Comparison of ENCODE assay signal across 17 cellular contexts in the genomic region with DNA sequence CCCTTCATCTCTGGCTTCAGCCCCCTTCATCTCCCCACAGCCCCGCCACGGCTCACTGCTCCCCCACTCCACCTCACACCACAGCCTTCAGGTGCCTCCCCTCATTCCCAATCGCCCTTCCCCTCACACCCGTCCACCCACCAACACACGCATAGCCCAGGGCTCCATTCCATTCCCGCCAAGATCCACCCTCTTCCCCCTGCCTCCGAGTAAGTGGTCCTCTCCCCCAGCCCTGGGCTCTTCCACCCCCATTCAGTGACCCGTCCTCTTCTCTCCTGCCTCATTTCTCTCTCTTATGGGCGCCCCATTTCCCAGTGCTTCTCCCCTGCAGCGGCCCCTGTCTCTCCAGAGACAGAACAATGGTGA. TPM values are rescaled to one million over a fixed set of nuclear protein-coding genes. Genes with fewer than 3 reads are reported as not detected.
DNase-seq lines count a peak whose midpoint lies in the region; TF ChIP-seq lines count a peak whose summit lies in the region.
"Had no signal": no experiment of that assay in that cellular context is flagged by ENCODE, and none has a peak within 500 bp of the region (broad histone marks: within the 10 kb centered on the region; RNA-seq: fewer than 3 reads in every experiment).

No MANE protein-coding gene starts in this region.

- CTCF ChIA-PET in CD8-positive, alpha-beta memory T cell (lab: Charles Lee) = no interaction called here

- H3K4me1 ChIP-seq in CD8-positive, alpha-beta memory T cell (ENCODE audit: insufficient read depth, low read length) = no peaks in the 10 kb centered on the region
- H3K4me1 ChIP-seq in NT2/D1 (ENCODE audit: insufficient read depth, insufficient read length) (peaks cover 4% of the 10 kb centered on the region), neural progenitor cell (peaks cover 7% of the 10 kb centered on the region)

- peak overlapping the region in 1 of 8 donors; percentile 64 for H3K27ac Mint-ChIP-seq in CD8-positive, alpha-beta memory T cell
- H3K27ac Mint-ChIP-seq in glutamatergic neuron (ENCODE audit: unreplicated experiment) (no peak overlapping the region), neural progenitor cell (no peak overlapping the region)
- H3K27ac Mint-ChIP-seq: HFFc6 had no signal

- H3K79me2 ChIP-seq in neural progenitor cell (ENCODE audit: low read depth) = no peaks in the 10 kb centered on the region

- H3K9me3 Mint-ChIP-seq in CD8-positive, alpha-beta memory T cell = peaks cover 2 to 8% (median 6%) of the 10 kb centered on the region in 5 donors
- H3K9me3 Mint-ChIP-seq in glutamatergic neuron (ENCODE audit: unreplicated experiment) = peaks cover 21% of the 10 kb centered on the region
- H3K9me3 Mint-ChIP-seq in neural progenitor cell = peaks cover 10% of the 10 kb centered on the region

- peaks cover 4% of the 10 kb centered on the region for H3K27me3 ChIP-seq in CD8-positive, alpha-beta memory T cell (ENCODE audit: insufficient read depth, low read length, poor library complexity, severe bottlenecking)
- H3K27me3 ChIP-seq in NT2/D1 (ENCODE audit: insufficient read depth, insufficient read length) = peaks cover 7% of the 10 kb centered on the region
- peaks cover 31% of the 10 kb centered on the region for H3K27me3 ChIP-seq in neural progenitor cell

- peaks cover 32 to 50% of the 10 kb centered on the region in 2 donors for H3K27me3 Mint-ChIP-seq in CD8-positive, alpha-beta memory T cell
- H3K27me3 Mint-ChIP-seq in glutamatergic neuron (ENCODE audit: unreplicated experiment) (peaks cover 7% of the 10 kb centered on the region), neural progenitor cell (ENCODE audit: insufficient read depth, low read depth) (peaks cover 7% of the 10 kb centered on the region)

- peak overlapping the region in 4 of 7 donors; percentile 2 to 52 (median 37) for H3K4me3 Mint-ChIP-seq in CD8-positive, alpha-beta memory T cell
- H3K4me3 Mint-ChIP-seq in glutamatergic neuron (ENCODE audit: unreplicated experiment) (peak overlapping the region; percentile 30), neural progenitor cell (peak overlapping the region; percentile 66)
- H3K4me3 Mint-ChIP-seq: HFFc6 had no signal

- H3K27ac ChIP-seq in CD8-positive, alpha-beta memory T cell (ENCODE audit: low read depth, low read length) = no peak overlapping the region
- H3K27ac ChIP-seq in neural progenitor cell = no peak overlapping the region

- DNase-seq in CD8-positive, alpha-beta memory T cell = no peak
- DNase-seq in NT2/D1 (ENCODE audit: low read depth, low spot score) (no peak), glutamatergic neuron (no peak), neural progenitor cell (ENCODE audit: low spot score) (no peak), HuH-7.5 (ENCODE audit: low spot score) (no peak), KG1 (lab: John Stamatoyannopoulos, UW) (no peak)
- DNase-seq in stimulated activated CD4-positive, alpha-beta T cell treated with anti-CD3 and anti-CD28 coated beads, Interleukin-2, amount 100 ng/mL, for 48 hours = no peak
- DNase-seq: activated gamma-delta T cell, foreskin melanocyte, HFFc6, NCI-H1105 treated with DMSO at 0.1 percent for 48 hours, SW 1271 had no signal

- H3K36me3 Mint-ChIP-seq in CD8-positive, alpha-beta memory T cell = peaks cover 0 to 4% (median 0%) of the 10 kb centered on the region in 3 donors
- H3K36me3 Mint-ChIP-seq in glutamatergic neuron (ENCODE audit: unreplicated experiment) = peaks cover 6% of the 10 kb centered on the region
- peaks cover 2% of the 10 kb centered on the region for H3K36me3 Mint-ChIP-seq in neural progenitor cell

- peaks cover 4 to 6% (median 4%) of the 10 kb centered on the region in 3 donors for H3K4me1 Mint-ChIP-seq in CD8-positive, alpha-beta memory T cell
- H3K4me1 Mint-ChIP-seq in glutamatergic neuron (ENCODE audit: low read depth, unreplicated experiment) (peaks cover 29% of the 10 kb centered on the region), neural progenitor cell (peaks cover 16% of the 10 kb centered on the region)

- POLR2A ChIA-PET in CD8-positive, alpha-beta memory T cell (lab: Charles Lee) = no interaction called here

- H3K9ac ChIP-seq in NT2/D1 (ENCODE audit: insufficient read length, low read depth) (peak overlapping the region; percentile 36), neural progenitor cell (no peak overlapping the region)

- H4K20me1 ChIP-seq in neural progenitor cell (ENCODE audit: low read depth) = no peaks in the 10 kb centered on the region

- peaks cover 14% of the 10 kb centered on the region for H3F3A ChIP-seq in neural progenitor cell (ENCODE audit: low read depth)

- H3K4me2 ChIP-seq in neural progenitor cell = peak overlapping the region; percentile 75

- H3K4me3 ChIP-seq in CD8-positive, alpha-beta memory T cell (ENCODE audit: low read length) = no peak overlapping the region
- H3K4me3 ChIP-seq in NT2/D1 (ENCODE audit: insufficient read length, low read depth) = peak overlapping the region; percentile 40
- H3K4me3 ChIP-seq in neural progenitor cell = peak overlapping the region; percentile 42
- H3K4me3 ChIP-seq: mucosa of descending colon had no signal

- H2AFZ ChIP-seq in neural progenitor cell (replicated peaks) = peak overlapping the region; percentile 96

- no peaks in the 10 kb centered on the region for H3K9me3 ChIP-seq in CD8-positive, alpha-beta memory T cell (ENCODE audit: low read length)
- H3K9me3 ChIP-seq in NT2/D1 (ENCODE audit: insufficient read depth, low read length) (no peaks in the 10 kb centered on the region), neural progenitor cell (ENCODE audit: low read depth) (no peaks in the 10 kb centered on the region)
- H3K9me3 ChIP-seq: mucosa of descending colon had no signal

- TF ChIP-seq CTCF in glutamatergic neuron (IDR thresholded peaks at IDR 0.05; ENCODE audit: partially characterized antibody, unreplicated experiment) (no peak), neural progenitor cell (IDR thresholded peaks at IDR 0.05) (no peak)

- H3K36me3 ChIP-seq in CD8-positive, alpha-beta memory T cell (ENCODE audit: insufficient read depth, low read length) = no peaks in the 10 kb centered on the region
- no peaks in the 10 kb centered on the region for H3K36me3 ChIP-seq in NT2/D1 (ENCODE audit: insufficient read depth, insufficient read length, low read length)
- no peaks in the 10 kb centered on the region for H3K36me3 ChIP-seq in neural progenitor cell

RNA-seq across cellular contexts. Expression of a gene that starts 53.2 kb away (rescaled TPM):
- not detected for total RNA-seq in CD8-positive, alpha-beta memory T cell
- polyA plus RNA-seq in CD8-positive, alpha-beta memory T cell = not detected
- 0.10 TPM for total RNA-seq in glutamatergic neuron (ENCODE audit: unreplicated experiment)
- not detected in 2 replicates for total RNA-seq in neural progenitor cell (ENCODE audit: low replicate concordance)
- total RNA-seq: activated CD8-positive, alpha-beta memory T cell treated with anti-CD3 and anti-CD28 coated beads for 36 hours; HFFc6; posterior vena cava; RPMI7951 had no signal
- polyA plus RNA-seq: keratinocyte had no signal
